In the genomic region with DNA sequence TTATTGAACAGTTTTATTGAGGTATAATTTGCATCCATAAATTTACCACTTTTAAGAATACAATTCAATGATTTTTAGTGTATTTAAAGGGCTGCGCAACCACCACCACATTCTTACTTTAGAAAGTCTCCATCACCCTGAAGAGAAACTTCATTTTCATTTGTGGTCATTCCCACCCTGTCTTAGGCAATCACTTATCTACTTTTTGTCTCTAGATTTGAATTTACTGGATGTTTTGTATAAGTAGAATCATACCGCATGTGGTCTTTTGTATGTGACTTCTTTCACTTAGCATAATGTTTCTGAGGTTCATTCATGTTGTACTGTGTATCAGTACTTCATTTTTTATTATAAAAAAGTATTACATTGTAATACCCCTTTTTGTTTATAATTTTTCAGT, we compare ENCODE assay signal across 30 cellular contexts. TPM values are rescaled to one million over a fixed set of nuclear protein-coding genes. Genes with fewer than 3 reads are reported as not detected.
"Had no signal": no experiment of that assay in that cellular context is flagged by ENCODE, and none has a peak within 500 bp of the region (broad histone marks: within the 10 kb centered on the region; RNA-seq: fewer than 3 reads in every experiment).

No MANE protein-coding gene starts in this region.

- H3K27ac Mint-ChIP-seq: dendritic cell treated with granulocyte-macrophage colony-stimulating factor and Interleukin-4, amounts not matched to agents 40 ng/mL and 50 ng/mL, for 4 days; effector memory CD8-positive, alpha-beta T cell; endodermal cell; mesothelial cell of epicardium had no signal

- H3K9me3 ChIP-seq: colonic mucosa, esophagus squamous epithelium, gastrocnemius medialis, left lung, lower lobe of right lung, mucosa of descending colon had no signal

- H3K27me3 ChIP-seq: colonic mucosa, esophagus squamous epithelium, gastrocnemius medialis, left lung had no signal

- H3K4me3 Mint-ChIP-seq: dendritic cell treated with granulocyte-macrophage colony-stimulating factor and Interleukin-4, amounts not matched to agents 40 ng/mL and 50 ng/mL, for 4 days; effector memory CD8-positive, alpha-beta T cell; endodermal cell; mesothelial cell of epicardium had no signal

- H3K4me1 Mint-ChIP-seq: mesothelial cell of epicardium had no signal

- H3K4me1 ChIP-seq: colonic mucosa, esophagus squamous epithelium, gastrocnemius medialis, heart right ventricle, left lung, lower lobe of right lung had no signal

- DNase-seq: colonic mucosa; cortex of kidney; effector CD8-positive, alpha-beta T cell; effector memory CD8-positive, alpha-beta T cell; endodermal cell; erythroblast; esophagus squamous epithelium; foreskin fibroblast; foreskin melanocyte; gastrocnemius medialis; glutamatergic neuron; head of caudate nucleus; heart right ventricle; hippocampal formation; left cardiac atrium; left lung; left ventricle myocardium superior; lower lobe of right lung; mesenchymal stem cell; mucosa of descending colon had no signal

- H3K36me3 Mint-ChIP-seq: mesothelial cell of epicardium had no signal

- H3K27me3 Mint-ChIP-seq: effector memory CD8-positive, alpha-beta T cell had no signal

- H3K36me3 ChIP-seq: colonic mucosa, esophagus squamous epithelium, gastrocnemius medialis, heart right ventricle, left lung, lower lobe of right lung had no signal

- H3K4me3 ChIP-seq: colonic mucosa, esophagus squamous epithelium, gastrocnemius medialis, heart right ventricle, left lung, lower lobe of right lung, mucosa of descending colon had no signal

- ATAC-seq: effector memory CD8-positive, alpha-beta T cell; esophagus mucosa; gastrocnemius medialis; heart right ventricle; left cardiac atrium; left lung; left ventricle myocardium superior; lower lobe of right lung; mucosa of descending colon had no signal

- H3K27ac ChIP-seq: colonic mucosa, epithelial cell of prostate, esophagus squamous epithelium, gastrocnemius medialis, heart right ventricle, left lung, lower lobe of right lung had no signal

- H3K9me3 Mint-ChIP-seq: dendritic cell treated with granulocyte-macrophage colony-stimulating factor and Interleukin-4, amounts not matched to agents 40 ng/mL and 50 ng/mL, for 4 days; effector memory CD8-positive, alpha-beta T cell; endodermal cell; mesothelial cell of epicardium had no signal

RNA-seq across cellular contexts. Expression of gene SLC4A10, which starts 17.9 kb away (rescaled TPM):
- total RNA-seq: chondrocyte, dermis microvascular lymphatic vessel endothelial cell, gastrocnemius medialis, heart right ventricle, kidney epithelial cell, left cardiac atrium, left ventricle myocardium superior, lower leg skin, lung microvascular endothelial cell, mesenteric fat pad had no signal
